28 cellular contexts compared by ENCODE assay signal in genomic region chr7:75613351-75613750, GRCh38.
DNase-seq lines count a peak whose midpoint lies in the region; ATAC-seq and TF ChIP-seq lines count a peak whose summit lies in the region.
"Had no signal": no experiment of that assay in that cellular context is flagged by ENCODE, and none has a peak within 500 bp of the region (broad histone marks: within the 10 kb centered on the region; RNA-seq: fewer than 3 reads in every experiment).

No MANE protein-coding gene starts in this region.

- H3K27me3 ChIP-seq in BLaER1 (no peaks in the 10 kb centered on the region), GM23338 (ENCODE audit: insufficient read depth) (no peaks in the 10 kb centered on the region), ascending aorta (no peaks in the 10 kb centered on the region), colonic mucosa (no peaks in the 10 kb centered on the region)
- H3K27me3 ChIP-seq: Peyer's patch had no signal

- H3K4me3 ChIP-seq in BLaER1 = no peak overlapping the region
- no peak overlapping the region for H3K4me3 ChIP-seq in GM23338
- H3K4me3 ChIP-seq in ascending aorta = no peak overlapping the region
- no peak overlapping the region for H3K4me3 ChIP-seq in colonic mucosa
- H3K4me3 ChIP-seq: GM12878, K562, Peyer's patch, SK-N-MC had no signal

- H3K36me3 ChIP-seq in BLaER1 = no peaks in the 10 kb centered on the region
- no peaks in the 10 kb centered on the region for H3K36me3 ChIP-seq in GM23338 (ENCODE audit: insufficient read depth)
- no peaks in the 10 kb centered on the region for H3K36me3 ChIP-seq in ascending aorta
- H3K36me3 ChIP-seq in colonic mucosa = no peaks in the 10 kb centered on the region
- H3K36me3 ChIP-seq: Peyer's patch had no signal

- H3K9me3 ChIP-seq in BLaER1 = no peaks in the 10 kb centered on the region
- H3K9me3 ChIP-seq in ascending aorta = no peaks in the 10 kb centered on the region
- H3K9me3 ChIP-seq in colonic mucosa = no peaks in the 10 kb centered on the region
- H3K9me3 ChIP-seq: Caco-2, Peyer's patch had no signal

- H3K9ac ChIP-seq in BLaER1 (no peak overlapping the region), colonic mucosa (ENCODE audit: low read depth in 2 of 2, low read length in 2 of 2) (no peak overlapping the region)

- no peaks in the 10 kb centered on the region for H3K9me2 ChIP-seq in GM23338 (ENCODE audit: insufficient read depth)

- H2AFZ ChIP-seq in GM23338 = no peak overlapping the region

- peaks cover 7% of the 10 kb centered on the region; the same call in 1 of the 3 replicates for H3K36me3 Mint-ChIP-seq in GM23338 (ENCODE audit: low read depth)
- H3K36me3 Mint-ChIP-seq in nephron progenitor cell (ENCODE audit: low read depth) = no peaks in the 10 kb centered on the region
- H3K36me3 Mint-ChIP-seq: CD8-positive, alpha-beta T cell had no signal

- H3K27me3 Mint-ChIP-seq in GM23338 (ENCODE audit: insufficient read depth, low read depth, poor library complexity) (peaks cover 1% of the 10 kb centered on the region), nephron progenitor cell (ENCODE audit: low read depth, poor library complexity) (no peaks in the 10 kb centered on the region)

- ATAC-seq in GM23338 (no peak), GM18520 (IDR thresholded peaks at IDR 0.05; ENCODE audit: unreplicated experiment) (no peak)
- ATAC-seq: CD8-positive, alpha-beta T cell; GM12878; K562 had no signal

- H3K4me3 Mint-ChIP-seq in GM23338 (no peak overlapping the region), nephron progenitor cell (no peak overlapping the region)
- H3K4me3 Mint-ChIP-seq: CD8-positive, alpha-beta T cell; H9 had no signal

- H3K27ac Mint-ChIP-seq in GM23338 (peak overlapping the region; percentile 67; the same call in 1 of the 2 replicates), nephron progenitor cell (peak overlapping the region; percentile 75)
- H3K27ac Mint-ChIP-seq: CD8-positive, alpha-beta T cell had no signal

- H3K9me3 Mint-ChIP-seq in GM23338 = no peaks in the 10 kb centered on the region
- no peaks in the 10 kb centered on the region for H3K9me3 Mint-ChIP-seq in nephron progenitor cell
- H3K9me3 Mint-ChIP-seq: CD8-positive, alpha-beta T cell; H9 had no signal

- H3F3A ChIP-seq in GM23338 (replicated peaks; ENCODE audit: low read depth) = no peaks in the 10 kb centered on the region

- no peak for DNase-seq in GM23338 (ENCODE audit: low spot score)
- DNase-seq in ascending aorta (ENCODE audit: low spot score in 2 of 2) = no peak
- no peak for DNase-seq in nephron progenitor cell
- DNase-seq in colonic mucosa = no peak
- DNase-seq in NCI-H2171 (lab: John Stamatoyannopoulos, UW) = no peak
- no peak for DNase-seq in stimulated activated CD4-positive, alpha-beta T cell treated with anti-CD3 and anti-CD28 coated beads, Interleukin-12 subunit alpha, Interleukin-12 subunit beta, amount 100 ng/mL, for 4 hours
- DNase-seq: C1 segment of cervical spinal cord; Caco-2; CD8-positive, alpha-beta T cell; DMS79; EL; GDM1; H9; Kasumi-1; MV-4-11; NCI-H1105 treated with DMSO at 0.1 percent for 48 hours; NCI-H146; NCI-H2029; NCI-H2227 treated with DMSO at 0.1 percent for 48 hours; NCI-H526 treated with DMSO at 0.1 percent for 48 hours; OCI-M1; Peyer's patch; SHP77 treated with DMSO at 0.1 percent for 48 hours had no signal

- H3K79me2 ChIP-seq in GM23338 (replicated peaks; ENCODE audit: insufficient read depth) = peaks cover 59% of the 10 kb centered on the region

- intact Hi-C loops in ascending aorta (cut with DNase I) (no loop called here), colonic mucosa (cut with DNase I) (no loop called here)

- H3K4me2 ChIP-seq in BLaER1 (peak overlapping the region; percentile 17; the same call in 1 of the 2 replicates), GM23338 (no peak overlapping the region)

- H3K4me1 ChIP-seq in BLaER1 = peaks cover 46% of the 10 kb centered on the region
- no peaks in the 10 kb centered on the region; the same call in 1 of the 2 replicates for H3K4me1 ChIP-seq in GM23338 (ENCODE audit: insufficient read depth)
- H3K4me1 ChIP-seq in ascending aorta = peaks cover 0 to 12% of the 10 kb centered on the region in 2 donors
- no peaks in the 10 kb centered on the region for H3K4me1 ChIP-seq in colonic mucosa
- H3K4me1 ChIP-seq: Caco-2, Peyer's patch had no signal

- H4K20me1 ChIP-seq in BLaER1 = peaks cover 36% of the 10 kb centered on the region
- H4K20me1 ChIP-seq in GM23338 (replicated peaks; ENCODE audit: insufficient read depth) = peaks cover 7% of the 10 kb centered on the region

- no peak for TF ChIP-seq CTCF in GM23338 (conservative IDR thresholded peaks at IDR 0.05; ENCODE audit: low read depth in 2 of 2)
- TF ChIP-seq CTCF in ascending aorta (IDR thresholded peaks at IDR 0.05) = no peak
- no peak for TF ChIP-seq CTCF in nephron progenitor cell (IDR thresholded peaks at IDR 0.05)
- TF ChIP-seq CTCF in colonic mucosa (IDR thresholded peaks at IDR 0.05) = no peak

- H3K4me1 Mint-ChIP-seq in GM23338 = peaks cover 12% of the 10 kb centered on the region; the same call in 2 of the 3 replicates
- H3K4me1 Mint-ChIP-seq in nephron progenitor cell = peaks cover 25% of the 10 kb centered on the region

- H3K27ac ChIP-seq in BLaER1 (no peak overlapping the region), GM23338 (ENCODE audit: low read depth) (no peak overlapping the region), ascending aorta (peak overlapping the region; percentile 23 to 83), colonic mucosa (no peak overlapping the region)
- H3K27ac ChIP-seq: Peyer's patch, SK-N-MC had no signal

TF ChIP-seq in GM23338, 12 proteins besides CTCF, POLR2A, EP300 and RAD21 (continues in another document):
- TF ChIP-seq ZNF462 (CRISPR knock-in tag; IDR thresholded peaks at IDR 0.05) = no peak
- no peak for TF ChIP-seq ZNF331 (CRISPR knock-in tag; IDR thresholded peaks at IDR 0.05; ENCODE audit: low read depth)
- TF ChIP-seq EZH2phosphoT487 (IDR thresholded peaks at IDR 0.05; ENCODE audit: unreplicated experiment) = no peak
- TF ChIP-seq NANOG (IDR thresholded peaks at IDR 0.05; ENCODE audit: borderline replicate concordance) = no peak
- no peak for TF ChIP-seq CREB1 (CRISPR knock-in tag; IDR thresholded peaks at IDR 0.05; ENCODE audit: low read depth)
- TF ChIP-seq POLR2AphosphoS5 (IDR thresholded peaks at IDR 0.05; ENCODE audit: low read depth) = no peak
- TF ChIP-seq STAT1 (IDR thresholded peaks at IDR 0.05; ENCODE audit: unreplicated experiment) = no peak

Comparison
In these comparisons a context has a peak if more than half of its experiments do, and no peak if none do; other contexts are left out.
1. H3K27ac ChIP-seq: peak in ascending aorta (2 of 2); none in BLaER1 (single experiment), GM23338 (single experiment) and colonic mucosa (single experiment).